Comparison of ENCODE assay signal across 15 cellular contexts in genomic region chr2:183267148-183267827, GRCh38.
DNase-seq lines count a peak whose midpoint lies in the region; ATAC-seq and TF ChIP-seq lines count a peak whose summit lies in the region.
"Had no signal": no experiment of that assay in that cellular context is flagged by ENCODE, and none has a peak within 500 bp of the region (broad histone marks: within the 10 kb centered on the region; RNA-seq: fewer than 3 reads in every experiment).

No MANE protein-coding gene starts in this region.

- H3K9me3 ChIP-seq in thyroid gland: no peaks in the 10 kb centered on the region

- intact Hi-C loops in thyroid gland (cut with DNase I): no loop called here

- TF ChIP-seq POLR2A in thyroid gland (IDR thresholded peaks at IDR 0.05): no peak

- H3K27ac ChIP-seq in thyroid gland: no peak overlapping the region
- H3K27ac ChIP-seq: C4-2B had no signal

- H3K4me3 ChIP-seq in GM12865 (ENCODE audit: low read depth, low read length) (no peak overlapping the region), thyroid gland (replicated peaks in 1 of 3) (no peak overlapping the region)

- ATAC-seq in GM19397 (IDR thresholded peaks at IDR 0.05; ENCODE audit: unreplicated experiment) (peak; percentile 87), HG02678 (IDR thresholded peaks at IDR 0.05; ENCODE audit: unreplicated experiment) (peak; percentile 67), HG03460 (IDR thresholded peaks at IDR 0.05; ENCODE audit: unreplicated experiment) (peak; percentile 64), GM18517 (IDR thresholded peaks at IDR 0.05; ENCODE audit: unreplicated experiment) (no peak)
- ATAC-seq: SK-N-SH treated with all-trans-retinoic acid at 6 μM for 48 hours had no signal

- no peaks in the 10 kb centered on the region for H3K27me3 ChIP-seq in thyroid gland

- no peaks in the 10 kb centered on the region for H3K4me1 ChIP-seq in thyroid gland

- H3K36me3 ChIP-seq in thyroid gland: no peaks in the 10 kb centered on the region

- TF ChIP-seq CTCF in GM12865 (IDR thresholded peaks at IDR 0.05; ENCODE audit: insufficient read depth, low read depth, low read length, missing control alignments) (no peak), thyroid gland (IDR thresholded peaks at IDR 0.05) (no peak)

- WGBS in thyroid gland, 2 donors: 87 to 95% methylated on average over 5 of the region's 5 CpGs

- DNase-seq in GM12865 (ENCODE audit: low read depth) (peak; percentile 8), DMS53 (lab: John Stamatoyannopoulos, UW) (no peak), NCI-H146 (lab: John Stamatoyannopoulos, UW) (no peak), thyroid gland (no peak)
- DNase-seq: activated effector memory CD4-positive, alpha-beta T cell treated with Interleukin-2 at 50 U/mL for 16 hours; DMS79 treated with DMSO at 0.1 percent for 48 hours; NCI-H187; NCI-H510A; nephron progenitor cell had no signal
